In genomic region chr11:70501026-70501901, GRCh38 we compare ENCODE assay signal across 2 cellular contexts.
TF ChIP-seq lines count a peak whose summit lies in the region.

No MANE protein-coding gene starts in this region.

TF ChIP-seq in H1, 55 proteins besides CTCF, POLR2A, EP300 and RAD21 (continued from another document):
- TF ChIP-seq TBP (IDR thresholded peaks at IDR 0.05; ENCODE audit: low read depth, low read length) (no peak), BRCA1 (IDR thresholded peaks at IDR 0.05; ENCODE audit: low read depth, low read length) (no peak), ATF3 (IDR thresholded peaks at IDR 0.05; ENCODE audit: insufficient read depth, low read depth, low read length) (no peak), CBX8 (IDR thresholded peaks at IDR 0.05; ENCODE audit: borderline replicate concordance, low read depth, low read length) (no peak), SRF (IDR thresholded peaks at IDR 0.05; ENCODE audit: low read depth, low read length) (no peak), ZNF274 (IDR thresholded peaks at IDR 0.05; ENCODE audit: borderline replicate concordance, extremely low read depth, low read length) (no peak), POU5F1 (IDR thresholded peaks at IDR 0.05; ENCODE audit: low read depth, low read length) (no peak), NANOG (IDR thresholded peaks at IDR 0.05; ENCODE audit: insufficient read depth, low read depth, low read length, poor library complexity, severe bottlenecking) (no peak), CREB1 (IDR thresholded peaks at IDR 0.05) (no peak)

TF ChIP-seq in GM23338, 12 proteins besides CTCF, POLR2A, EP300 and RAD21 (continued from another document):
- no peak for TF ChIP-seq REST (IDR thresholded peaks at IDR 0.05; ENCODE audit: unreplicated experiment)
- no peak for TF ChIP-seq EZH2phosphoT487 (IDR thresholded peaks at IDR 0.05; ENCODE audit: unreplicated experiment)
- no peak for TF ChIP-seq POLR2AphosphoS5 (IDR thresholded peaks at IDR 0.05; ENCODE audit: low read depth)
- no peak for TF ChIP-seq ETS1 (IDR thresholded peaks at IDR 0.05)
- TF ChIP-seq ZNF114 (CRISPR knock-in tag; IDR thresholded peaks at IDR 0.05) = no peak
- no peak for TF ChIP-seq CREB1 (CRISPR knock-in tag; IDR thresholded peaks at IDR 0.05; ENCODE audit: low read depth)
- TF ChIP-seq ZNF462 (CRISPR knock-in tag; IDR thresholded peaks at IDR 0.05) = no peak
- no peak for TF ChIP-seq EZH2 (IDR thresholded peaks at IDR 0.05; ENCODE audit: low read depth, unreplicated experiment)
- no peak for TF ChIP-seq JUNB (IDR thresholded peaks at IDR 0.05; ENCODE audit: unreplicated experiment)
- no peak for TF ChIP-seq NANOG (IDR thresholded peaks at IDR 0.05; ENCODE audit: borderline replicate concordance)
- no peak for TF ChIP-seq STAT1 (IDR thresholded peaks at IDR 0.05; ENCODE audit: unreplicated experiment)
